In genomic region chr5:149439899-149440655, GRCh38 we compare ENCODE assay signal across 8 cellular contexts.
A peak's percentile ranks its signal among the peaks of the same experiment; 100 is the strongest.
DNase-seq lines count a peak whose midpoint lies in the region; ATAC-seq, FAIRE-seq and TF ChIP-seq lines count a peak whose summit lies in the region.

No MANE protein-coding gene starts in this region.

- DNase-seq in AG09309 (ENCODE audit: low read depth) (no peak), HAP-1 (ENCODE audit: low spot score in 2 of 2) (peak; percentile 65 to 80), iPS DF 6.9 (ENCODE audit: low read depth, low spot score) (peak; percentile 76), GM12891 (ENCODE audit: insufficient read length, low spot score) (no peak), GM13977 (ENCODE audit: low spot score) (no peak)

- TF ChIP-seq CTCF in AG09309 (IDR thresholded peaks at IDR 0.05; ENCODE audit: control insufficient read depth, insufficient read depth, low read depth, low read length, missing control alignments) (peak; percentile 49), VCaP (conservative IDR thresholded peaks at IDR 0.05) (peak; percentile 65), GM13977 (IDR thresholded peaks at IDR 0.05; ENCODE audit: extremely low read depth, insufficient read depth, missing control alignments) (no peak)

- peak overlapping the region; percentile 71 for H3K27ac ChIP-seq in VCaP
- H3K27ac ChIP-seq in iPS DF 6.9 (ENCODE audit: low read length) = no peak overlapping the region

- no CpG with 5 or more reads among the region's 10 CpGs for WGBS in iPS DF 6.9 (ENCODE audit: insufficient coverage, insufficient read length)

- FAIRE-seq in GM12891 (lab: Jason Lieb, UNC) = no peak

- no peak for TF ChIP-seq POLR2A in GM12891 (IDR thresholded peaks at IDR 0.05; ENCODE audit: low read depth, low read length)

- H3K9me3 ChIP-seq in HAP-1 = no peaks in the 10 kb centered on the region
- H3K9me3 ChIP-seq in iPS DF 6.9 (ENCODE audit: control insufficient read depth, insufficient read depth, low read length) = no peaks in the 10 kb centered on the region

- H3K27me3 ChIP-seq in HAP-1 (ENCODE audit: low read depth) (no peaks in the 10 kb centered on the region), iPS DF 6.9 (ENCODE audit: control insufficient read depth, insufficient read depth, low read length) (no peaks in the 10 kb centered on the region)

- H3K36me3 ChIP-seq in HAP-1 (replicated peaks) (no peaks in the 10 kb centered on the region), iPS DF 6.9 (ENCODE audit: control insufficient read depth, insufficient read depth, low read length) (no peaks in the 10 kb centered on the region)

- ATAC-seq in HG02759 (IDR thresholded peaks at IDR 0.05; ENCODE audit: unreplicated experiment) = no peak
- ATAC-seq in GM18502 (IDR thresholded peaks at IDR 0.05; ENCODE audit: poor library complexity, unreplicated experiment) = no peak

- H3K4me1 ChIP-seq in HAP-1 (peaks cover 24% of the 10 kb centered on the region), iPS DF 6.9 (ENCODE audit: control insufficient read depth, insufficient read depth, low read length) (no peaks in the 10 kb centered on the region)

- H3K4me3 ChIP-seq in AG09309 (ENCODE audit: control insufficient read depth, low read depth, low read length) (no peak overlapping the region), HAP-1 (no peak overlapping the region), iPS DF 6.9 (ENCODE audit: low read length) (no peak overlapping the region)

- in situ Hi-C loops in HAP-1 (cut with MboI; ENCODE audit: low sequenced_read_pairs) (loop anchor here (5.0 kb wide), 1 partner anchor 122 kb away; no protein-coding TSS in a partner anchor), GM13977 (cut with MboI; ENCODE audit: low pct_unique_long_range_greater_than_20kb, low sequenced_read_pairs, unreplicated experiment) (no loop called here)

TF ChIP-seq in GM12891, 5 proteins besides CTCF, POLR2A, EP300 and RAD21:
- TF ChIP-seq TAF1 (IDR thresholded peaks at IDR 0.05; ENCODE audit: low read depth, low read length) = no peak
- TF ChIP-seq POLR2AphosphoS5 (IDR thresholded peaks at IDR 0.05; ENCODE audit: low read depth, low read length) = no peak
- TF ChIP-seq PAX5 (IDR thresholded peaks at IDR 0.05; ENCODE audit: insufficient read depth, low read length, severe bottlenecking) = no peak
- TF ChIP-seq SPI1 (IDR thresholded peaks at IDR 0.05; ENCODE audit: low read depth, low read length) = no peak
- TF ChIP-seq POU2F2 (IDR thresholded peaks at IDR 0.05; ENCODE audit: low read depth, low read length) = no peak

Comparison
In these comparisons a context has a peak if more than half of its experiments do, and no peak if none do; other contexts are left out.
1. DNase-seq: peak in HAP-1 (2 of 2) and iPS DF 6.9 (single experiment); none in AG09309 (single experiment), GM12891 (single experiment) and GM13977 (single experiment).